ENCODE assay signal across 16 cellular contexts in the genomic region with DNA sequence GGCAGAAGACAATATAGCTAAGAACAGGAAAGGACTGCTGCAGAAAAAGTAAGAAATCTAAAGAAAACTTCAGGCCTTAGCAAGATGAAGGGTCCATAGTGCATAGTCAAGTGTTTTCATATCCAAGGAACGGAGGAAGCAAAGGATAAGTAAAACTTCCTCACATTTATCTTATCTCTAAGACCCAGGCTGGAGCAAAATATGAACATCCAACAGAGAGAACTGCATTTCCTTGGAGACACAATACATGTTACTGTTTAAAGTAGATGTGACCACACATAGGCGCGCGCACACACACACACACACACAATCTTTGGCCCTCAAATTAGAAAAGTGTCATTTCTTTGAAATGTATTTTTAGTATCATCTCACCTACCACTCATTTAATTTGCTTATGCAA.
"Had no signal": no experiment of that assay in that cellular context is flagged by ENCODE, and none has a peak within 500 bp of the region (broad histone marks: within the 10 kb centered on the region; RNA-seq: fewer than 3 reads in every experiment).

No MANE protein-coding gene starts in this region.

- H3K27ac Mint-ChIP-seq: activated naive CD8-positive, alpha-beta T cell; activated T-cell treated with anti-CD3 and anti-CD28 coated beads, Interleukin-2, amount 50 U/mL, for 72 hours; natural killer cell; neural progenitor cell; T-helper 17 cell had no signal

- H3K36me3 Mint-ChIP-seq: activated naive CD8-positive, alpha-beta T cell; natural killer cell had no signal

- H3K27me3 Mint-ChIP-seq: brain had no signal

- H3K9me3 Mint-ChIP-seq: activated T-cell treated with anti-CD3 and anti-CD28 coated beads, Interleukin-2, amount 50 U/mL, for 72 hours; brain; natural killer cell; neural progenitor cell had no signal

- DNase-seq: activated CD4-positive, alpha-beta T cell treated with anti-CD3 and anti-CD28 coated beads, Interleukin-2, amount 50 U/mL, for 4 hours; activated CD4-positive, CD25-positive, alpha-beta regulatory T cell; activated naive CD4-positive, alpha-beta T cell; activated T-cell treated with anti-CD3 and anti-CD28 coated beads for 4 hours; cortex of kidney; left ventricle myocardium inferior; natural killer cell; occipital lobe; right cardiac atrium; T-helper 17 cell; T1000; transverse colon had no signal

- H3K4me1 Mint-ChIP-seq: brain, natural killer cell, neural progenitor cell had no signal

- H3K4me3 Mint-ChIP-seq: activated naive CD8-positive, alpha-beta T cell; activated T-cell treated with anti-CD3 and anti-CD28 coated beads, Interleukin-2, amount 50 U/mL, for 72 hours; brain; natural killer cell; neural progenitor cell; T-helper 17 cell had no signal
